In genomic region chr12:6753772-6754356, GRCh38 we compare ENCODE assay signal across 8 cellular contexts. TPM values are rescaled to one million over a fixed set of nuclear protein-coding genes. Genes with fewer than 3 reads are reported as not detected.
DNase-seq lines count a peak whose midpoint lies in the region; ATAC-seq, FAIRE-seq and TF ChIP-seq lines count a peak whose summit lies in the region.

No MANE protein-coding gene starts in this region.

- peak overlapping the region; percentile 69 for H3K4me2 ChIP-seq in GM12878 (ENCODE audit: control insufficient read depth, insufficient read depth)

- no peaks in the 10 kb centered on the region for H3K27me3 ChIP-seq in heart left ventricle
- no peaks in the 10 kb centered on the region for H3K27me3 ChIP-seq in GM12878 (replicated peaks in 1 of 2; ENCODE audit: control insufficient read depth in 2 of 2, insufficient read depth in 2 of 2, low read length in 1 of 2)

- H3K4me3 ChIP-seq in heart left ventricle (peak overlapping the region in 6 of 12 donors; percentile 76 to 98 (median 88)), GM12878 (no peak overlapping the region)

- in situ Hi-C loops in GM12878 (cut with MboI), result loop anchor here (5.0 kb wide), 1 partner anchor 73 kb away; the partner anchor contains the start of gene P3H3

- CTCF ChIA-PET in GM12878 (lab: Yijun Ruan, JAX), result interaction anchor here (0.7 to 10.9 kb wide), 40 partner anchors 8 to 225 kb away, joined by 3 to 221 read pairs (median 4); partner anchors contain the start of genes CD4, CDCA3, COPS7A and GPR162

- H3K36me3 Mint-ChIP-seq in memory B cell (peaks cover 9% of the 10 kb centered on the region), type B pancreatic cell (peaks cover 14% of the 10 kb centered on the region)

- H3K9me3 ChIP-seq in heart left ventricle (no peaks in the 10 kb centered on the region), GM12878 (replicated peaks; ENCODE audit: control insufficient read depth, insufficient read depth, low read length) (no peaks in the 10 kb centered on the region)

- peak overlapping the region; percentile 96 for H3K27ac Mint-ChIP-seq in memory B cell
- H3K27ac Mint-ChIP-seq in type B pancreatic cell, result peak overlapping the region; percentile 100

- TF ChIP-seq CTCF in heart left ventricle (IDR thresholded peaks at IDR 0.05) (peak in 5 of 12 donors; percentile 18 to 97 (median 96)), GM12878 (IDR thresholded peaks at IDR 0.05 in 2 of 3, conservative IDR thresholded peaks at IDR 0.05 in 1 of 3; ENCODE audit: control insufficient read depth in 2 of 3, extremely low read depth in 1 of 3, insufficient read depth in 1 of 3, low read depth in 3 of 3, low read length in 3 of 3) (no peak; a peak in 2 of 6 replicates), type B pancreatic cell (conservative IDR thresholded peaks at IDR 0.05) (no peak)

- peak; percentile 93 for TF ChIP-seq RAD21 in GM12878 (IDR thresholded peaks at IDR 0.05; ENCODE audit: insufficient read depth, low read depth, low read length)

- no peak for ATAC-seq in heart left ventricle
- no peak for ATAC-seq in Right ventricle myocardium superior (ENCODE audit: poor library complexity)
- ATAC-seq in GM12878, result no peak
- ATAC-seq in memory B cell (ENCODE audit: low read depth), result no peak
- no peak for ATAC-seq in HG02884 (IDR thresholded peaks at IDR 0.05; ENCODE audit: unreplicated experiment)

- TF ChIP-seq POLR2A in heart left ventricle (IDR thresholded peaks at IDR 0.05) (no peak), GM12878 (IDR thresholded peaks at IDR 0.05; ENCODE audit: low read depth, low read length) (no peak)

- no peaks in the 10 kb centered on the region for H4K20me1 ChIP-seq in GM12878 (ENCODE audit: control insufficient read depth, insufficient read depth)

- FAIRE-seq in GM12878 (lab: Jason Lieb, UNC), result no peak

- peaks cover 0 to 44% (median 15%) of the 10 kb centered on the region in 12 donors for H3K4me1 ChIP-seq in heart left ventricle
- H3K4me1 ChIP-seq in GM12878 (ENCODE audit: control insufficient read depth, insufficient read depth, low read length), result peaks cover 17% of the 10 kb centered on the region

- DNase-seq in heart left ventricle, result peak in 2 of 5 donors; percentile 48 to 50
- no peak for DNase-seq in Right ventricle myocardium superior
- no peak for DNase-seq in GM12878 (ENCODE audit: low read depth, low spot score)
- DNase-seq in memory B cell (ENCODE audit: low spot score in 2 of 2), result no peak
- no peak for DNase-seq in type B pancreatic cell (ENCODE audit: extremely low spot score, unreplicated experiment)
- no peak for DNase-seq in DMS53 treated with DMSO at 0.1 percent for 48 hours (lab: John Stamatoyannopoulos, UW; ENCODE audit: unreplicated experiment)
- DNase-seq in retina, result no peak

- H3K36me3 ChIP-seq in heart left ventricle (peaks cover 0 to 33% (median 30%) of the 10 kb centered on the region in 9 donors), GM12878 (ENCODE audit: control insufficient read depth in 2 of 2, insufficient read depth in 2 of 2, low read length in 1 of 2) (peaks cover 5 to 12% of the 10 kb centered on the region in 2 experiments; a peak in 3 of 4 replicates)

- intact Hi-C loops in heart left ventricle (cut with DNase I) (loop anchor here in 9 of 10 donors (1.0 to 5.0 kb wide), 12 partner anchors 10 to 113 kb away; partner anchors contain the start of genes P3H3 (in 6 of the 9), PTMS (in 3 of the 9), TPI1 (in 2 of the 9) and COPS7A (in 1 of the 9)), Right ventricle myocardium superior (cut with DNase I) (loop anchor here (2.0 to 5.0 kb wide), 2 partner anchors 25 to 73 kb away; partner anchors contain the start of gene P3H3), GM12878 (cut with micrococcal nuclease; ENCODE audit: unreplicated experiment) (loop anchor here (1.0 kb wide), 4 partner anchors 10 to 71 kb away; partner anchors contain the start of gene ZNF384)

- H3K9me3 Mint-ChIP-seq in memory B cell, result no peaks in the 10 kb centered on the region
- H3K9me3 Mint-ChIP-seq in type B pancreatic cell, result no peaks in the 10 kb centered on the region

- H3K4me1 Mint-ChIP-seq in memory B cell (peaks cover 20% of the 10 kb centered on the region), type B pancreatic cell (ENCODE audit: unreplicated experiment) (peaks cover 18% of the 10 kb centered on the region)

- no peak for TF ChIP-seq EP300 in GM12878 (IDR thresholded peaks at IDR 0.05; ENCODE audit: borderline replicate concordance in 1 of 2, control insufficient read depth in 1 of 2, low read depth in 2 of 2, low read length in 2 of 2)

- SMC1A ChIA-PET in GM12878 (lab: Charles Lee; ENCODE audit: uncharacterized antibody, unreplicated experiment), result interaction anchor here (0.6 to 4.8 kb wide), 29 partner anchors 9 to 181 kb away, joined by 3 to 84 read pairs (median 7); partner anchors contain the start of genes CD4, CDCA3, COPS7A and GNB3

- H3K4me3 Mint-ChIP-seq in memory B cell (peak overlapping the region; percentile 95), type B pancreatic cell (peak overlapping the region; percentile 99)

- peaks cover 18% of the 10 kb centered on the region for H3K79me2 ChIP-seq in GM12878 (ENCODE audit: control insufficient read depth, insufficient read depth, low read length)

- H3K9ac ChIP-seq in GM12878 (ENCODE audit: control insufficient read depth, insufficient read depth, low read length), result no peak overlapping the region; the same call in 1 of the 2 replicates

- RAD21 ChIA-PET in GM12878 (lab: Charles Lee; ENCODE audit: unreplicated experiment), result interaction anchor here (0.6 to 4.4 kb wide), 28 partner anchors 9 to 261 kb away, joined by 3 to 68 read pairs (median 7); partner anchors contain the start of genes CDCA3, COPS7A, GPR162 and MRPL51

- peaks cover 6% of the 10 kb centered on the region for H3K27me3 Mint-ChIP-seq in memory B cell
- no peaks in the 10 kb centered on the region for H3K27me3 Mint-ChIP-seq in type B pancreatic cell

- no TSS peak for BruUV-seq in GM12878 (replicated peaks; lab: Mats Ljungman, UMichigan)

- H2AFZ ChIP-seq in GM12878 (ENCODE audit: control insufficient read depth, low read depth, low read length), result peak overlapping the region; percentile 54

- H3K27ac ChIP-seq in heart left ventricle (peak overlapping the region; percentile 57 to 100 (median 99)), GM12878 (ENCODE audit: control insufficient read depth, insufficient read depth) (peak overlapping the region; percentile 99; the same call in 1 of the 2 replicates)

- 0 to 2% (median 1%) methylated on average over 7 of the region's 7 CpGs for WGBS in heart left ventricle, 4 donors
- 1% methylated on average over 7 of the region's 7 CpGs for WGBS in GM12878 (ENCODE audit: insufficient coverage, insufficient replicate concordance, low lambda C conversion rate, missing lambda C conversion rate)

- POLR2A ChIA-PET in GM12878 (lab: Charles Lee), result interaction anchor here (0.8 to 4.5 kb wide), 28 partner anchors 10 to 214 kb away, joined by 3 to 60 read pairs (median 4); partner anchors contain the start of genes C12orf57, CDCA3, COPS7A and LAG3

RNA-seq across cellular contexts. Expression of gene MLF2, which starts 0.9 kb away (rescaled TPM):
- total RNA-seq in heart left ventricle, result 100 to 1,000 TPM; 126 to 207 (median 152) TPM
- 100 to 1,000 TPM; 136 to 231 TPM for polyA plus RNA-seq in heart left ventricle
- total RNA-seq in Right ventricle myocardium superior, result 153 TPM
- 48.0 and 57.5 TPM in 2 replicates for total RNA-seq in GM12878 (2013; cell fraction: nucleolus; rRNA removed)
- total RNA-seq in GM12878 (2014; rRNA removed), result 131 and 139 TPM in 2 replicates
- total RNA-seq in GM12878 (2014; rRNA removed; fragmentation: Illumina TruSeq; extraction: Trizol), result 59.2 and 63.4 TPM in 2 replicates
- 125 and 129 TPM in 2 replicates for total RNA-seq in GM12878 (2021)
- 86.0 TPM for polyA plus RNA-seq in GM12878 (2011; ENCODE audit: low read depth)
- polyA plus RNA-seq in GM12878 (2011; rRNA removed), result 122 and 172 TPM in 2 replicates
- polyA plus RNA-seq in GM12878 (2011; cell fraction: cytosol; rRNA removed), result 211 and 234 TPM in 2 replicates
- 158 and 178 TPM in 2 replicates for polyA plus RNA-seq in GM12878 (2011; cell fraction: nucleus; rRNA removed)
- 111 and 119 TPM in 2 replicates for polyA plus RNA-seq in GM12878 (2012)
- polyA plus RNA-seq in GM12878 (2014; fragmentation: Illumina TruSeq; extraction: Trizol), result 91.6 and 111 TPM in 2 replicates
- polyA plus RNA-seq in GM12878 (2014; fragmentation: Nextera tagmentation; extraction: Ambion mirVana), result 10 to 100 TPM; 13.5 to 21.5 TPM
- polyA plus RNA-seq in GM12878 (2014; rRNA removed), result 170 and 181 TPM in 2 replicates
- polyA plus RNA-seq in GM12878 (2016; fragmentation: Nextera tagmentation; extraction: Ambion mirVana), result 100 to 1,000 TPM; 222 TPM
- polyA minus RNA-seq in GM12878 (2011; rRNA and poly(A)+ RNA removed), result 138 and 158 TPM in 2 replicates
- polyA minus RNA-seq in GM12878 (2011; cell fraction: cytosol; rRNA and poly(A)+ RNA removed), result 37.3 and 37.4 TPM in 2 replicates
- polyA minus RNA-seq in GM12878 (2011; cell fraction: nucleus; rRNA and poly(A)+ RNA removed), result 71.1 and 81.7 TPM in 2 replicates
- 187 and 371 TPM in 2 replicates for total RNA-seq in type B pancreatic cell (ENCODE audit: low replicate concordance)

RNA-seq across cellular contexts. Expression of gene PTMS, which starts 12.3 kb away (rescaled TPM):
- total RNA-seq in heart left ventricle (100 to 1,000 TPM in 5 of 9 donors, 10 to 100 TPM in 4; 72.9 to 227 (median 100) TPM), Right ventricle myocardium superior (108 TPM), GM12878 (2014; rRNA removed) (20.7 and 23.1 TPM in 2 replicates), GM12878 (2014; rRNA removed; fragmentation: Illumina TruSeq; extraction: Trizol) (31.8 and 34.0 TPM in 2 replicates), GM12878 (2021) (127 and 131 TPM in 2 replicates), type B pancreatic cell (ENCODE audit: low replicate concordance) (191 and 395 TPM in 2 replicates)
- polyA plus RNA-seq in heart left ventricle (100 to 1,000 TPM; 274 to 331 TPM), GM12878 (2011; rRNA removed) (29.0 and 51.2 TPM in 2 replicates), GM12878 (2014; fragmentation: Illumina TruSeq; extraction: Trizol) (41.3 and 90.6 TPM in 2 replicates), GM12878 (2014; fragmentation: Nextera tagmentation; extraction: Ambion mirVana) (1 to 10 TPM; 2.1 to 4.5 TPM), GM12878 (2014; rRNA removed) (46.5 and 47.5 TPM in 2 replicates), GM12878 (2016; fragmentation: Nextera tagmentation; extraction: Ambion mirVana) (10 to 100 TPM in 1 of 2 experiments, 1 to 10 TPM in 1; 4.9 to 27.8 TPM)
- total RNA-seq in GM12878 (2013; cell fraction: nucleolus; rRNA removed), result 3.9 and 4.2 TPM in 2 replicates
- polyA plus RNA-seq in GM12878 (2011; ENCODE audit: low read depth), result 60.3 TPM
- polyA plus RNA-seq in GM12878 (2011; cell fraction: cytosol; rRNA removed), result 59.9 and 62.2 TPM in 2 replicates
- 38.8 and 59.5 TPM in 2 replicates for polyA plus RNA-seq in GM12878 (2011; cell fraction: nucleus; rRNA removed)
- 51.5 and 71.6 TPM in 2 replicates for polyA plus RNA-seq in GM12878 (2012)
- 9.1 and 13.0 TPM in 2 replicates for polyA minus RNA-seq in GM12878 (2011; rRNA and poly(A)+ RNA removed)
- polyA minus RNA-seq in GM12878 (2011; cell fraction: cytosol; rRNA and poly(A)+ RNA removed), result 17.9 and 25.4 TPM in 2 replicates
- 5.7 and 7.4 TPM in 2 replicates for polyA minus RNA-seq in GM12878 (2011; cell fraction: nucleus; rRNA and poly(A)+ RNA removed)

RNA-seq across cellular contexts. Expression of gene LAG3, which starts 18.5 kb away (rescaled TPM):
- total RNA-seq in heart left ventricle, result 1 to 10 TPM in 2 of 9 donors, under 1 TPM in 3, not detected in 4; 0.10 to 1.5 (median 0.43) TPM
- polyA plus RNA-seq in heart left ventricle, result under 1 TPM; 0.03 to 0.34 TPM
- total RNA-seq in Right ventricle myocardium superior, result 0.22 TPM
- total RNA-seq in GM12878 (2013; cell fraction: nucleolus; rRNA removed), result 2.0 and 2.8 TPM in 2 replicates
- total RNA-seq in GM12878 (2014; rRNA removed), result 0.79 and 1.3 TPM in 2 replicates
- total RNA-seq in GM12878 (2014; rRNA removed; fragmentation: Illumina TruSeq; extraction: Trizol), result 0.60 and 1.0 TPM in 2 replicates
- total RNA-seq in GM12878 (2021), result 4.2 and 5.2 TPM in 2 replicates
- 1.3 TPM for polyA plus RNA-seq in GM12878 (2011; ENCODE audit: low read depth)
- polyA plus RNA-seq in GM12878 (2011; rRNA removed), result 0.26 and 0.52 TPM in 2 replicates
- polyA plus RNA-seq in GM12878 (2011; cell fraction: cytosol; rRNA removed), result 0.40 TPM in 2 replicates
- 2.3 and 3.7 TPM in 2 replicates for polyA plus RNA-seq in GM12878 (2011; cell fraction: nucleus; rRNA removed)
- polyA plus RNA-seq in GM12878 (2012), result 4.2 and 4.3 TPM in 2 replicates
- polyA plus RNA-seq in GM12878 (2014; fragmentation: Illumina TruSeq; extraction: Trizol), result 0.97 and 1.1 TPM in 2 replicates
- under 1 TPM in 1 of 2 experiments, not detected in 1; 0.53 TPM for polyA plus RNA-seq in GM12878 (2014; fragmentation: Nextera tagmentation; extraction: Ambion mirVana)
- 2.3 and 2.4 TPM in 2 replicates for polyA plus RNA-seq in GM12878 (2014; rRNA removed)
- 1 to 10 TPM in 1 of 2 experiments, under 1 TPM in 1; 0.77 to 1.4 TPM for polyA plus RNA-seq in GM12878 (2016; fragmentation: Nextera tagmentation; extraction: Ambion mirVana)
- 0.15 and 0.67 TPM in 2 replicates for polyA minus RNA-seq in GM12878 (2011; rRNA and poly(A)+ RNA removed)
- not detected in 2 replicates for polyA minus RNA-seq in GM12878 (2011; cell fraction: cytosol; rRNA and poly(A)+ RNA removed)
- polyA minus RNA-seq in GM12878 (2011; cell fraction: nucleus; rRNA and poly(A)+ RNA removed), result 0.60 and 0.67 TPM in 2 replicates
- total RNA-seq in type B pancreatic cell (ENCODE audit: low replicate concordance), result 0.52 and 2.6 TPM in 2 replicates

RNA-seq across cellular contexts. Expression of gene COPS7A, which starts 30.0 kb away (rescaled TPM):
- total RNA-seq in heart left ventricle, result 10 to 100 TPM; 56.7 to 96.4 (median 82.6) TPM
- 100 to 1,000 TPM in 1 of 2 donors, 10 to 100 TPM in 1; 54.1 to 108 TPM for polyA plus RNA-seq in heart left ventricle
- total RNA-seq in Right ventricle myocardium superior, result 70.4 TPM
- total RNA-seq in GM12878 (2013; cell fraction: nucleolus; rRNA removed), result 19.2 and 28.2 TPM in 2 replicates
- total RNA-seq in GM12878 (2014; rRNA removed), result 53.6 and 56.3 TPM in 2 replicates
- 26.8 and 28.8 TPM in 2 replicates for total RNA-seq in GM12878 (2014; rRNA removed; fragmentation: Illumina TruSeq; extraction: Trizol)
- 42.1 and 48.4 TPM in 2 replicates for total RNA-seq in GM12878 (2021)
- polyA plus RNA-seq in GM12878 (2011; ENCODE audit: low read depth), result 21.7 TPM
- 43.5 and 70.9 TPM in 2 replicates for polyA plus RNA-seq in GM12878 (2011; rRNA removed)
- polyA plus RNA-seq in GM12878 (2011; cell fraction: cytosol; rRNA removed), result 76.3 and 82.0 TPM in 2 replicates
- polyA plus RNA-seq in GM12878 (2011; cell fraction: nucleus; rRNA removed), result 101 and 137 TPM in 2 replicates
- polyA plus RNA-seq in GM12878 (2012), result 31.2 and 38.5 TPM in 2 replicates
- 43.5 and 45.0 TPM in 2 replicates for polyA plus RNA-seq in GM12878 (2014; fragmentation: Illumina TruSeq; extraction: Trizol)
- polyA plus RNA-seq in GM12878 (2014; fragmentation: Nextera tagmentation; extraction: Ambion mirVana), result 10 to 100 TPM; 25.7 to 26.1 TPM
- polyA plus RNA-seq in GM12878 (2014; rRNA removed), result 55.3 and 61.7 TPM in 2 replicates
- 10 to 100 TPM; 67.9 to 74.0 TPM for polyA plus RNA-seq in GM12878 (2016; fragmentation: Nextera tagmentation; extraction: Ambion mirVana)
- polyA minus RNA-seq in GM12878 (2011; rRNA and poly(A)+ RNA removed), result 30.3 and 47.1 TPM in 2 replicates
- 9.5 and 9.9 TPM in 2 replicates for polyA minus RNA-seq in GM12878 (2011; cell fraction: cytosol; rRNA and poly(A)+ RNA removed)
- 9.6 and 16.2 TPM in 2 replicates for polyA minus RNA-seq in GM12878 (2011; cell fraction: nucleus; rRNA and poly(A)+ RNA removed)
- total RNA-seq in type B pancreatic cell (ENCODE audit: low replicate concordance), result 35.4 and 94.5 TPM in 2 replicates

RNA-seq across cellular contexts. Expression of gene CD4, which starts 35.5 kb away (rescaled TPM):
- total RNA-seq in heart left ventricle, result 10 to 100 TPM in 2 of 9 donors, 1 to 10 TPM in 7; 3.0 to 71.9 (median 5.4) TPM
- polyA plus RNA-seq in heart left ventricle, result 1 to 10 TPM; 1.1 to 3.2 TPM
- 10.4 TPM for total RNA-seq in Right ventricle myocardium superior
- not detected in 2 replicates for total RNA-seq in GM12878 (2013; cell fraction: nucleolus; rRNA removed)
- total RNA-seq in GM12878 (2014; rRNA removed), result 0.40 and 0.49 TPM in 2 replicates
- total RNA-seq in GM12878 (2014; rRNA removed; fragmentation: Illumina TruSeq; extraction: Trizol), result 0.60 and 0.81 TPM in 2 replicates
- total RNA-seq in GM12878 (2021), result 1.6 and 1.8 TPM in 2 replicates
- 0.07 TPM for polyA plus RNA-seq in GM12878 (2011; ENCODE audit: low read depth)
- polyA plus RNA-seq in GM12878 (2011; rRNA removed), result 0.27 and 0.29 TPM in 2 replicates
- 0.22 and 0.28 TPM in 2 replicates for polyA plus RNA-seq in GM12878 (2011; cell fraction: cytosol; rRNA removed)
- 0.39 and 0.50 TPM in 2 replicates for polyA plus RNA-seq in GM12878 (2011; cell fraction: nucleus; rRNA removed)
- 0.05 and 0.36 TPM in 2 replicates for polyA plus RNA-seq in GM12878 (2012)
- 1.5 and 2.4 TPM in 2 replicates for polyA plus RNA-seq in GM12878 (2014; fragmentation: Illumina TruSeq; extraction: Trizol)
- polyA plus RNA-seq in GM12878 (2014; fragmentation: Nextera tagmentation; extraction: Ambion mirVana), result under 1 TPM; 0.49 to 0.85 TPM
- 0.85 and 1.3 TPM in 2 replicates for polyA plus RNA-seq in GM12878 (2014; rRNA removed)
- polyA plus RNA-seq in GM12878 (2016; fragmentation: Nextera tagmentation; extraction: Ambion mirVana), result under 1 TPM; 0.24 to 0.57 TPM
- polyA minus RNA-seq in GM12878 (2011; rRNA and poly(A)+ RNA removed), result 0.21 and 0.29 TPM in 2 replicates
- 0.40 TPM in 1 of 2 replicates, not detected in the other for polyA minus RNA-seq in GM12878 (2011; cell fraction: cytosol; rRNA and poly(A)+ RNA removed)
- polyA minus RNA-seq in GM12878 (2011; cell fraction: nucleus; rRNA and poly(A)+ RNA removed), result not detected in 2 replicates
- 0.64 and 0.65 TPM in 2 replicates for total RNA-seq in type B pancreatic cell (ENCODE audit: low replicate concordance)
